ENCODE assay signal across 8 cellular contexts in the genomic region with DNA sequence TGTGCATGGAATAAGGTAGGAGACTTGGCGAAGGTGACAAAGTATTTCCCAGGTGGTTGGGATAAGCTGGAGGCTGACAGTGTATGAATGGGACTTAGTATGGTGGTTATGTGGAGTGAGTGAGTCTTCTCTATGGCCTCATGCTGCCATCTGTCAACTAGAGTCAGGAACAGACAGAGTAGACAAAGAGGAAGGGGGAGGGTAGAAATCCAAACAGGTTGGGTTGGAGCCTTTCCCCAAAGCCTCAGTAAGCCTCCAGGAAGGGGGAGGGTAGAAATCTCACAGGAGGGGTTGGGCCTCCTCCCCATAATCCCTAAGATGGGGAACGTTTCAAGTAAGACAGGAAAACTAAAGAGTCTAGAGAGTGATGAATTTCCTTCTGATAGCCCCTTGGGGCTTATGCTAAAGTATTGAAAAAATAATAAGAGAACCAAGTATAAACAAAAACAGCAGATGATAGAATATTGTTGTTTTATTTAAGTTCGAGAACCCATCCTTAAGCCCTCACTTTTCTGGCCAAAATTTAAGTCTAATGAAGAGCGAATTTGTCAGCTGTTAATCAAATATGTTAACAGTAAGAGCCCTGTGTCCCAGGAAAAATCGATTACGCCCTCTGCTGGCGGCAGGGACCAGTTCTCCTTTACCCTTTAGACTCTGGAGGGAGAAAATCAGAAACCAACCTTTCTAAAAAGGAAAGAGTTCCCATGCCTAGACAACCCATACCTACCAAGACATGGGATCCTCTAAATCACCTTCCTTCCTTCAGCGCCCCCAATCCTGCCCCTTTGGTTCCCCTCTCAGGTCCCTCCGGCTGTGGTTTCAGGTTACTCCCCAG. TPM values are rescaled to one million over a fixed set of nuclear protein-coding genes. Genes with fewer than 3 reads are reported as not detected.
DNase-seq lines count a peak whose midpoint lies in the region; ATAC-seq and TF ChIP-seq lines count a peak whose summit lies in the region.

No MANE protein-coding gene starts in this region.

- in situ Hi-C loops in Panc1 (cut with HindIII; ENCODE audit: low pct_unique_long_range_greater_than_20kb, low sequenced_read_pairs) = no loop called here

- H3K79me1 ChIP-seq in neuronal stem cell (ENCODE audit: low read depth, low read length) = no peaks in the 10 kb centered on the region

- H3K36me3 ChIP-seq in Panc1 (ENCODE audit: control insufficient read depth, insufficient read depth, low read length) = no peaks in the 10 kb centered on the region
- no peaks in the 10 kb centered on the region for H3K36me3 ChIP-seq in neuronal stem cell (replicated peaks in 1 of 2; ENCODE audit: control insufficient read depth in 2 of 2, insufficient read depth in 2 of 2, low read length in 2 of 2)
- no peaks in the 10 kb centered on the region for H3K36me3 ChIP-seq in subcutaneous abdominal adipose tissue (ENCODE audit: control insufficient read depth in 5 of 5, insufficient read depth in 5 of 5, low read length in 5 of 5)

- H3K9ac ChIP-seq in neuronal stem cell (ENCODE audit: low read depth, low read length, poor library complexity) (no peak overlapping the region), subcutaneous abdominal adipose tissue (ENCODE audit: low read length in 5 of 5) (peak overlapping the region in 4 of 5 donors; percentile 21 to 72 (median 60))

- H3K14ac ChIP-seq in neuronal stem cell (ENCODE audit: low read length) = no peak overlapping the region

- TF ChIP-seq CTCF in Panc1 (IDR thresholded peaks at IDR 0.05) = peak; percentile 89
- TF ChIP-seq CTCF in foreskin fibroblast (IDR thresholded peaks at IDR 0.05; ENCODE audit: low read depth, low read length) = peak; percentile 74

- H3K4me3 ChIP-seq in Panc1 (ENCODE audit: low read depth in 2 of 2, low read length in 2 of 2) (peak overlapping the region in 1 of 2 experiments; percentile 46; a peak in 2 of 4 replicates), foreskin fibroblast (ENCODE audit: low read depth in 1 of 2, low read length in 2 of 2) (peak overlapping the region; percentile 43 to 64), neuronal stem cell (ENCODE audit: low read length in 2 of 2) (peak overlapping the region; percentile 22 to 32), subcutaneous abdominal adipose tissue (ENCODE audit: low read depth in 1 of 5, low read length in 5 of 5) (peak overlapping the region; percentile 45 to 74 (median 56))

- intact Hi-C loops in Panc1 (cut with micrococcal nuclease; ENCODE audit: unreplicated experiment) = loop anchor here (1.0 kb wide), 1 partner anchor 115 kb away; no protein-coding TSS in a partner anchor

- peak; percentile 49 for ATAC-seq in GM19467 (IDR thresholded peaks at IDR 0.05; ENCODE audit: unreplicated experiment)
- ATAC-seq in Panc1 = peak; percentile 90

- no TSS peak for BruUV-seq in Panc1 (replicated peaks; lab: Mats Ljungman, UMichigan)

- no peak overlapping the region for H2BK15ac ChIP-seq in neuronal stem cell (ENCODE audit: low read length)

- no peak overlapping the region for H3K23ac ChIP-seq in neuronal stem cell (ENCODE audit: low read depth, low read length, poor library complexity)

- peak overlapping the region; percentile 81 for H2AFZ ChIP-seq in neuronal stem cell (ENCODE audit: low read length)

- no peak overlapping the region for H2BK12ac ChIP-seq in neuronal stem cell (ENCODE audit: low read length)

- H3K9me3 ChIP-seq in Panc1 (ENCODE audit: control insufficient read depth, insufficient read depth, low read depth, low read length) (no peaks in the 10 kb centered on the region), neuronal stem cell (replicated peaks in 1 of 2; ENCODE audit: control insufficient read depth in 2 of 2, insufficient read depth in 1 of 2, low read depth in 1 of 2, low read length in 2 of 2) (no peaks in the 10 kb centered on the region), subcutaneous abdominal adipose tissue (ENCODE audit: control insufficient read depth in 5 of 5, low read length in 5 of 5) (no peaks in the 10 kb centered on the region)

- H3K4me1 ChIP-seq in Panc1 (ENCODE audit: control insufficient read depth, insufficient read depth, low read length) = no peaks in the 10 kb centered on the region
- H3K4me1 ChIP-seq in neuronal stem cell (ENCODE audit: control insufficient read depth in 2 of 2, insufficient read depth in 1 of 2, low read depth in 1 of 2, low read length in 2 of 2) = peaks cover 4 to 7% of the 10 kb centered on the region in 2 donors
- peaks cover 0 to 27% (median 16%) of the 10 kb centered on the region in 5 donors for H3K4me1 ChIP-seq in subcutaneous abdominal adipose tissue (ENCODE audit: control insufficient read depth in 5 of 5, insufficient read depth in 5 of 5, low read length in 5 of 5)

- H2BK5ac ChIP-seq in neuronal stem cell (ENCODE audit: low read length) = no peak overlapping the region

- peak overlapping the region; percentile 63 for H3K4me2 ChIP-seq in neuronal stem cell (ENCODE audit: insufficient read depth, low read length, poor library complexity, severe bottlenecking)

- no peak overlapping the region for H3K4ac ChIP-seq in neuronal stem cell (ENCODE audit: low read length)

- H3K18ac ChIP-seq in neuronal stem cell (ENCODE audit: low read length) = no peak overlapping the region

- peaks cover 7% of the 10 kb centered on the region; the same call in 1 of the 2 replicates for H3K27me3 ChIP-seq in Panc1 (ENCODE audit: control insufficient read depth, insufficient read depth, low read length)
- peaks cover 0 to 31% (median 0%) of the 10 kb centered on the region in 3 experiments for H3K27me3 ChIP-seq in neuronal stem cell (ENCODE audit: control insufficient read depth in 3 of 3, insufficient read depth in 3 of 3, low read depth in 1 of 3, low read length in 3 of 3)
- no peaks in the 10 kb centered on the region for H3K27me3 ChIP-seq in subcutaneous abdominal adipose tissue (ENCODE audit: control insufficient read depth in 5 of 5, insufficient read depth in 4 of 5, low read length in 5 of 5)

- DNase-seq in CMK (ENCODE audit: low read depth) = peak; percentile 4
- DNase-seq in HT-29 (ENCODE audit: low spot score) = peak; percentile 93
- DNase-seq in Panc1 (ENCODE audit: low read depth, low spot score) = peak; percentile 69
- peak; percentile 43 to 57 for DNase-seq in activated T-helper 1 cell treated with anti-CD3 and anti-CD28 coated beads, Interleukin-2, amount 50 U/mL, for 16 hours (ENCODE audit: low read depth in 1 of 2, low spot score in 1 of 2)
- peak; percentile 61 to 87 for DNase-seq in foreskin fibroblast
- peak; percentile 72 for DNase-seq in neuronal stem cell (ENCODE audit: low spot score)

- CTCF ChIA-PET in Panc1 (lab: Charles Lee) = interaction anchor here (1.7 kb wide), 1 partner anchor 11 kb away, joined by 4 read pairs; no protein-coding TSS in a partner anchor

- no CpG with 5 or more reads among the region's 9 CpGs for WGBS in neuronal stem cell (ENCODE audit: extremely low coverage in 2 of 2, insufficient read length in 2 of 2, insufficient replicate concordance in 1 of 2), 2 donors

- H4K8ac ChIP-seq in neuronal stem cell (ENCODE audit: low read depth, low read length) = no peak overlapping the region

- H2BK120ac ChIP-seq in neuronal stem cell (ENCODE audit: low read depth, low read length) = no peak overlapping the region

- H4K91ac ChIP-seq in neuronal stem cell (ENCODE audit: low read depth, low read length, poor library complexity) = no peak overlapping the region

- H3K27ac ChIP-seq in Panc1 (ENCODE audit: low read length) (no peak overlapping the region), neuronal stem cell (replicated peaks; ENCODE audit: low read length) (peak overlapping the region; percentile 68), subcutaneous abdominal adipose tissue (ENCODE audit: low read depth, low read length) (no peak overlapping the region)

- no peak overlapping the region for H2AK5ac ChIP-seq in neuronal stem cell (ENCODE audit: low read depth, low read length)

- POLR2A ChIA-PET in Panc1 (lab: Charles Lee) = no interaction called here

RNA-seq across cellular contexts. Expression of a gene that starts 1.8 kb away (rescaled TPM):
- total RNA-seq in HT-29 (2014; rRNA removed; shearing (Covaris generic)) = not detected in 2 replicates
- not detected for total RNA-seq in Panc1 (2021; ENCODE audit: unreplicated experiment)
- polyA plus RNA-seq in Panc1 (2012; ENCODE audit: insufficient read length) = not detected
- not detected for polyA plus RNA-seq in neuronal stem cell (2013, experiment 1 of 2)
- polyA plus RNA-seq in neuronal stem cell (2013, experiment 2 of 2) = not detected

RNA-seq across cellular contexts. Expression of a gene that starts 19.8 kb away (rescaled TPM):
- 79.8 and 96.7 TPM in 2 replicates for total RNA-seq in HT-29 (2014; rRNA removed; shearing (Covaris generic))
- total RNA-seq in Panc1 (2021; ENCODE audit: unreplicated experiment) = 0.18 TPM
- polyA plus RNA-seq in Panc1 (2012; ENCODE audit: insufficient read length) = not detected
- polyA plus RNA-seq in neuronal stem cell (2013, experiment 1 of 2) = not detected
- polyA plus RNA-seq in neuronal stem cell (2013, experiment 2 of 2) = not detected

Comparison
In these comparisons a context has a peak if more than half of its experiments do, and no peak if none do; other contexts are left out.
1. DNase-seq: peak in every context shown above with its lines; median percentile 93 in HT-29; 74 in foreskin fibroblast; 72 in neuronal stem cell; 69 in Panc1; 50 in activated T-helper 1 cell treated with anti-CD3 and anti-CD28 coated beads, Interleukin-2, amount 50 U/mL, for 16 hours; 4 in CMK.
2. RNA of a gene that starts 19.8 kb away (total RNA-seq): 79.8 to 96.7 TPM in HT-29; 0.18 TPM in Panc1 (single experiment); every median in the first group is over 10 times any median in the second.